In genomic region chr7:143376396-143376795, GRCh38 we compare ENCODE assay signal across 1 cellular context.
TF ChIP-seq lines count a peak whose summit lies in the region.

No MANE protein-coding gene starts in this region.

TF ChIP-seq in H1, 55 proteins besides CTCF, POLR2A, EP300 and RAD21:
- TF ChIP-seq ASH2L (IDR thresholded peaks at IDR 0.05; ENCODE audit: low read length) (no peak), SP2 (IDR thresholded peaks at IDR 0.05; ENCODE audit: low read length) (no peak), POU5F1 (IDR thresholded peaks at IDR 0.05; ENCODE audit: low read depth, low read length) (no peak), BACH1 (IDR thresholded peaks at IDR 0.05; ENCODE audit: low read length) (no peak), MAFK (IDR thresholded peaks at IDR 0.05; ENCODE audit: low read depth, low read length) (no peak), PHF8 (conservative IDR thresholded peaks at IDR 0.05; ENCODE audit: low read depth, low read length) (no peak), FOSL1 (IDR thresholded peaks at IDR 0.05; ENCODE audit: insufficient read depth, low read depth, low read length) (no peak), JUN (IDR thresholded peaks at IDR 0.05; ENCODE audit: low read depth, low read length) (no peak), NANOG (IDR thresholded peaks at IDR 0.05; ENCODE audit: insufficient read depth, low read depth, low read length, poor library complexity, severe bottlenecking) (no peak), HDAC2 (IDR thresholded peaks at IDR 0.05; ENCODE audit: borderline replicate concordance in 1 of 2, low read depth in 2 of 2, low read length in 2 of 2) (no peak), TAF1 (IDR thresholded peaks at IDR 0.05; ENCODE audit: low read depth, low read length) (no peak), CHD1 (IDR thresholded peaks at IDR 0.05; ENCODE audit: low read depth, low read length) (no peak)
